In the genomic region with DNA sequence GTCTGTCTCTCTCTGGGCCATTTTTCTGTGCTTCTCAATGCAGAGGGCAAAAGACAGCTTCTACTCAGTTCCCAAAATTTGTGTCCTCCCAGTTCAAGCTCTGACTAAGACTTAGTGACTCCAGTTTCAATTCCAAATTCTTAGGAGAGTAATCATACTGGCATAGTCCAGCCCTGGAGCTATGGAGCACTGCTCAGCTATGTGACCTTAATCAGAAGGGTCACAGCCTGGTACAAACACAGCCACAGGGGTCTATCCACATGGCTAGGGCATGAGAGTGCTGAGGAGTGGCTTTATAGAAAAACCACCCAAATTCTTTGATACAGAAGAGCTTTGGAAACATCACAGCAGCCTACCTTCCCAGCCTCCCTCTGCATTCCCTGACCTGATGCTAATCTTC, we compare ENCODE assay signal across 15 cellular contexts.
A peak's percentile ranks its signal among the peaks of the same experiment; 100 is the strongest.
DNase-seq lines count a peak whose midpoint lies in the region; ATAC-seq lines count a peak whose summit lies in the region.
"Had no signal": no experiment of that assay in that cellular context is flagged by ENCODE, and none has a peak within 500 bp of the region (broad histone marks: within the 10 kb centered on the region; RNA-seq: fewer than 3 reads in every experiment).

No MANE protein-coding gene starts in this region.

- in situ Hi-C loops in GM23248 (cut with MboI) (no loop called here), G401 (cut with HindIII; ENCODE audit: low sequenced_read_pairs) (no loop called here)

- DNase-seq in GM23248 (peak; percentile 96), T1000 (lab: John Stamatoyannopoulos, UW) (peak; percentile 77), fibroblast of peridontal ligament (ENCODE audit: extremely low read depth) (peak; percentile 96), smooth muscle cell of the brain vasculature (ENCODE audit: low read depth, low spot score) (peak; percentile 26), NCI-H524 (lab: John Stamatoyannopoulos, UW) (no peak), G401 (ENCODE audit: low spot score) (no peak), ureter (ENCODE audit: low spot score) (no peak)
- DNase-seq: amygdala; GDM1; left colon; NCI-H187; nucleus accumbens; stimulated activated naive CD4-positive, alpha-beta T cell had no signal

- H3K9me3 ChIP-seq in GM23248 (ENCODE audit: low read depth), result no peaks in the 10 kb centered on the region
- H3K9me3 ChIP-seq: esophagus muscularis mucosa had no signal

- H3K27ac ChIP-seq in GM23248, result peak overlapping the region; percentile 90
- H3K27ac ChIP-seq: esophagus muscularis mucosa had no signal

- no peaks in the 10 kb centered on the region for H3K36me3 ChIP-seq in GM23248 (ENCODE audit: low read depth)
- H3K36me3 ChIP-seq: esophagus muscularis mucosa had no signal

- H3K9me2 ChIP-seq in GM23248 (ENCODE audit: insufficient read depth), result no peaks in the 10 kb centered on the region

- H4K20me1 ChIP-seq in GM23248 (ENCODE audit: insufficient read depth), result no peaks in the 10 kb centered on the region

- H3K79me2 ChIP-seq in GM23248 (ENCODE audit: insufficient read depth), result no peaks in the 10 kb centered on the region

- H2AFZ ChIP-seq in GM23248, result no peak overlapping the region

- no peaks in the 10 kb centered on the region for H3K27me3 ChIP-seq in GM23248 (replicated peaks; ENCODE audit: insufficient read depth)

- no peak overlapping the region for H3K4me3 ChIP-seq in GM23248
- H3K4me3 ChIP-seq: esophagus muscularis mucosa had no signal

- peak overlapping the region; percentile 47 for H3K9ac ChIP-seq in GM23248

- H3K4me2 ChIP-seq in GM23248 (ENCODE audit: unreplicated experiment), result peak overlapping the region; percentile 58

- peaks cover 44% of the 10 kb centered on the region for H3F3A ChIP-seq in GM23248 (ENCODE audit: insufficient read depth)

- ATAC-seq in GM21528 (IDR thresholded peaks at IDR 0.05; ENCODE audit: low FRiP score, unreplicated experiment), result no peak
- ATAC-seq: left colon had no signal

- peaks cover 60% of the 10 kb centered on the region for H3K4me1 ChIP-seq in GM23248 (ENCODE audit: insufficient read depth)
- H3K4me1 ChIP-seq: esophagus muscularis mucosa had no signal

Comparison
In these comparisons a context has a peak if more than half of its experiments do, and no peak if none do; other contexts are left out.
1. DNase-seq: peak in GM23248 (single experiment), T1000 (single experiment), fibroblast of peridontal ligament (single experiment) and smooth muscle cell of the brain vasculature (single experiment); none in NCI-H524 (0 of 2), G401 (single experiment) and ureter (single experiment).